In the genomic region with DNA sequence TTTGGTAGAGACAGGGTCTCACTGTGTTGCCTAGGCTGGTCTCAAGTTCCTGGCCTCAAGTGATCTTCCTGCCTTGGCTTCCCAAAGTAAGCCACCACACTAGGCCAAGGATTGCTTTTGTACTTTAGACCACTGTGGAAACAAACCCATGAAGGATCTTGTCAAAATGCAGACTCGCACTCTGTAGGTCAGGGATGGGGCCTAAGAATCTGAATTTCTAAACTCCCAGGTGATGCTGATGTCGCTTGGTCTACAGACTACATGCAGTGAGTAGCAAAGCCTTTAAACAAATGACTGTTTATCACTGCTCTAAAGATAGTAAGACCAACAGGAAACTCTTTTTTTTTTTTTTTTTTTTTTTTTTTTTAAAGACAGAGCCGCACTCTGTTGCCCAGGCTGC, we compare ENCODE assay signal across 8 cellular contexts. TPM values are rescaled to one million over a fixed set of nuclear protein-coding genes. Genes with fewer than 3 reads are reported as not detected.
DNase-seq lines count a peak whose midpoint lies in the region; ATAC-seq and TF ChIP-seq lines count a peak whose summit lies in the region.

No MANE protein-coding gene starts in this region.

- H3K4me3 Mint-ChIP-seq in activated CD8-positive, alpha-beta memory T cell treated with anti-CD3 and anti-CD28 coated beads, Interleukin-2, amount 10 ng/mL, durations not matched to agents 7 days and 5 days, result no peak overlapping the region

- H3K79me2 ChIP-seq in OCI-LY3 (ENCODE audit: low read length), result no peaks in the 10 kb centered on the region

- no peaks in the 10 kb centered on the region for H3K36me3 ChIP-seq in OCI-LY3 (replicated peaks; ENCODE audit: low read depth, low read length)
- H3K36me3 ChIP-seq in skeletal muscle tissue (ENCODE audit: control insufficient read depth in 3 of 3, insufficient read depth in 3 of 3, low read length in 3 of 3), result no peaks in the 10 kb centered on the region

- H3K9me3 ChIP-seq in OCI-LY3 (ENCODE audit: insufficient read depth, low read length), result no peaks in the 10 kb centered on the region
- H3K9me3 ChIP-seq in skeletal muscle tissue (ENCODE audit: control insufficient read depth in 3 of 3, low read length in 3 of 3), result no peaks in the 10 kb centered on the region

- no peaks in the 10 kb centered on the region for H4K20me1 ChIP-seq in OCI-LY3 (ENCODE audit: insufficient read depth, low read length)

- no peaks in the 10 kb centered on the region for H3K27me3 Mint-ChIP-seq in activated CD8-positive, alpha-beta memory T cell treated with anti-CD3 and anti-CD28 coated beads, Interleukin-2, amount 10 ng/mL, durations not matched to agents 7 days and 5 days

- H3K27ac Mint-ChIP-seq in activated CD8-positive, alpha-beta memory T cell treated with anti-CD3 and anti-CD28 coated beads, Interleukin-2, amount 10 ng/mL, durations not matched to agents 7 days and 5 days, result peak overlapping the region; percentile 73

- H3K9ac ChIP-seq in OCI-LY3 (ENCODE audit: low read length) (no peak overlapping the region), skeletal muscle tissue (ENCODE audit: low read depth in 1 of 3, low read length in 3 of 3) (no peak overlapping the region)

- H2AFZ ChIP-seq in OCI-LY3 (ENCODE audit: low read depth, low read length), result no peak overlapping the region

- H3K4me3 ChIP-seq in OCI-LY3 (ENCODE audit: low read length) (no peak overlapping the region), skeletal muscle tissue (ENCODE audit: low read length in 3 of 3) (no peak overlapping the region)

- 0 out of 2 replicates have a peak overlapping the region, but pooled peaks have one; percentile 41 for H3K27ac ChIP-seq in OCI-LY3 (ENCODE audit: low read length)
- H3K27ac ChIP-seq in skeletal muscle tissue (ENCODE audit: low read depth, low read length), result peak overlapping the region; percentile 60

- no peaks in the 10 kb centered on the region for H3K9me3 Mint-ChIP-seq in activated CD8-positive, alpha-beta memory T cell treated with anti-CD3 and anti-CD28 coated beads, Interleukin-2, amount 10 ng/mL, durations not matched to agents 7 days and 5 days (ENCODE audit: low read depth)

- H3K4me1 ChIP-seq in OCI-LY3 (ENCODE audit: low read length) (peaks cover 16% of the 10 kb centered on the region), skeletal muscle tissue (ENCODE audit: control insufficient read depth in 3 of 3, insufficient read depth in 3 of 3, low read length in 3 of 3) (peaks cover 6 to 8% (median 6%) of the 10 kb centered on the region in 3 donors)

- CTCF ChIA-PET in activated CD8-positive, alpha-beta memory T cell treated with anti-CD3 and anti-CD28 coated beads, Interleukin-2, amount 10 ng/mL, durations not matched to agents 7 days and 5 days (lab: Charles Lee), result interaction anchor here (0.9 to 1.1 kb wide), 3 partner anchors 35 to 99 kb away, joined by 3 to 6 read pairs (median 5); a partner anchor contains a TSS

- peak; percentile 81 for ATAC-seq in activated CD8-positive, alpha-beta memory T cell treated with anti-CD3 and anti-CD28 coated beads, Interleukin-2, amount 10 ng/mL, durations not matched to agents 7 days and 5 days
- ATAC-seq in HG02763 (IDR thresholded peaks at IDR 0.05; ENCODE audit: unreplicated experiment), result peak; percentile 50

- TF ChIP-seq CTCF in OCI-LY3 (IDR thresholded peaks at IDR 0.05; ENCODE audit: low read depth, low read length), result no peak

- no peak for DNase-seq in activated CD8-positive, alpha-beta memory T cell treated with anti-CD3 and anti-CD28 coated beads, Interleukin-2, amount 10 ng/mL, durations not matched to agents 7 days and 5 days
- no peak for DNase-seq in activated CD8-positive, alpha-beta memory T cell treated with anti-CD3 and anti-CD28 coated beads for 24 hours
- DNase-seq in activated effector memory CD4-positive, alpha-beta T cell treated with Interleukin-2 at 50 U/mL for 16 hours, result no peak
- DNase-seq in NCI-H82 treated with DMSO at 0.1 percent for 48 hours (lab: John Stamatoyannopoulos, UW; ENCODE audit: unreplicated experiment) (no peak), NCI-H2107 (lab: John Stamatoyannopoulos, UW) (no peak)

- no peaks in the 10 kb centered on the region for H3K36me3 Mint-ChIP-seq in activated CD8-positive, alpha-beta memory T cell treated with anti-CD3 and anti-CD28 coated beads, Interleukin-2, amount 10 ng/mL, durations not matched to agents 7 days and 5 days

- H3K27me3 ChIP-seq in OCI-LY3 (ENCODE audit: low read depth, low read length) (no peaks in the 10 kb centered on the region), skeletal muscle tissue (ENCODE audit: control insufficient read depth in 3 of 3, insufficient read depth in 3 of 3, low read length in 3 of 3) (no peaks in the 10 kb centered on the region)

- peak overlapping the region; percentile 74 for H3K4me2 ChIP-seq in OCI-LY3 (ENCODE audit: low read length)

- peaks cover 21% of the 10 kb centered on the region for H3K4me1 Mint-ChIP-seq in activated CD8-positive, alpha-beta memory T cell treated with anti-CD3 and anti-CD28 coated beads, Interleukin-2, amount 10 ng/mL, durations not matched to agents 7 days and 5 days

RNA-seq across cellular contexts. Expression of a gene that starts 54.1 kb away (rescaled TPM):
- 10 to 100 TPM; 65.3 to 67.2 TPM for total RNA-seq in activated CD8-positive, alpha-beta memory T cell treated with anti-CD3 and anti-CD28 coated beads, Interleukin-2, amount 10 ng/mL, durations not matched to agents 7 days and 5 days
- 12.5 TPM for total RNA-seq in skeletal muscle tissue

RNA-seq across cellular contexts. Expression of a gene that starts 54.4 kb away (rescaled TPM):
- 10 to 100 TPM; 21.4 to 26.5 TPM for total RNA-seq in activated CD8-positive, alpha-beta memory T cell treated with anti-CD3 and anti-CD28 coated beads, Interleukin-2, amount 10 ng/mL, durations not matched to agents 7 days and 5 days
- 6.3 TPM for total RNA-seq in skeletal muscle tissue
